17 cellular contexts compared by ENCODE assay signal in genomic region chr2:25598911-25599310, GRCh38.
"Had no signal": no experiment of that assay in that cellular context is flagged by ENCODE, and none has a peak within 500 bp of the region (broad histone marks: within the 10 kb centered on the region; RNA-seq: fewer than 3 reads in every experiment).

No MANE protein-coding gene starts in this region.

- H3K27ac Mint-ChIP-seq: activated CD4-positive, alpha-beta T cell treated with anti-CD3 and anti-CD28 coated beads, Interleukin-2, amount 10 ng/mL, durations not matched to agents 7 days and 5 days; activated naive CD4-positive, alpha-beta T cell treated with anti-CD3 and anti-CD28 coated beads for 36 hours; activated naive CD8-positive, alpha-beta T cell treated with anti-CD3 and anti-CD28 coated beads, Interleukin-2, amount 50 U/mL, for 24 hours; T-helper 2 cell treated with Interferon-gamma antibody and Interleukin-4, amounts not matched to agents 5 μg/mL and 100 μg/mL, for 36 hours had no signal

- H3K4me3 ChIP-seq: cardiac muscle cell, coronary artery, heart left ventricle, lower lobe of right lung, pancreas, suprapubic skin had no signal

- H3K9me3 Mint-ChIP-seq: activated CD4-positive, alpha-beta T cell treated with anti-CD3 and anti-CD28 coated beads, Interleukin-2, amount 10 ng/mL, durations not matched to agents 7 days and 5 days; activated naive CD4-positive, alpha-beta T cell treated with anti-CD3 and anti-CD28 coated beads for 36 hours; activated naive CD8-positive, alpha-beta T cell treated with anti-CD3 and anti-CD28 coated beads, Interleukin-2, amount 50 U/mL, for 24 hours; activated T-helper 17 cell treated with anti-CD3 and anti-CD28 coated beads, Interleukin-2, amount 50 U/mL, for 72 hours; T-helper 2 cell treated with Interferon-gamma antibody and Interleukin-4, amounts not matched to agents 5 μg/mL and 100 μg/mL, for 36 hours had no signal

- ATAC-seq: activated naive CD8-positive, alpha-beta T cell treated with anti-CD3 and anti-CD28 coated beads, Interleukin-2, amount 50 U/mL, for 24 hours; activated T-helper 17 cell treated with anti-CD3 and anti-CD28 coated beads, Interleukin-2, amount 50 U/mL, for 72 hours; foreskin keratinocyte; left colon; lower lobe of right lung; pancreas had no signal

- DNase-seq: activated CD4-positive, alpha-beta T cell treated with anti-CD3 and anti-CD28 coated beads, Interleukin-2, amount 10 ng/mL, durations not matched to agents 7 days and 5 days; activated naive CD4-positive, alpha-beta T cell treated with anti-CD3 and anti-CD28 coated beads for 36 hours; activated naive CD8-positive, alpha-beta T cell treated with anti-CD3 and anti-CD28 coated beads, Interleukin-2, amount 50 U/mL, for 24 hours; effector CD8-positive, alpha-beta T cell; foreskin keratinocyte; heart left ventricle; left colon; lower lobe of right lung; naive B cell; pancreas; stimulated activated CD4-positive, alpha-beta T cell treated with anti-CD3 and anti-CD28 coated beads, Interleukin-2, amount 100 ng/mL, for 48 hours; stimulated activated naive CD4-positive, alpha-beta T cell had no signal

- H3K27me3 Mint-ChIP-seq: activated CD4-positive, alpha-beta T cell treated with anti-CD3 and anti-CD28 coated beads, Interleukin-2, amount 10 ng/mL, durations not matched to agents 7 days and 5 days; activated naive CD8-positive, alpha-beta T cell treated with anti-CD3 and anti-CD28 coated beads, Interleukin-2, amount 50 U/mL, for 24 hours; activated T-helper 17 cell treated with anti-CD3 and anti-CD28 coated beads, Interleukin-2, amount 50 U/mL, for 72 hours; naive B cell had no signal

- H3K4me3 Mint-ChIP-seq: activated CD4-positive, alpha-beta T cell treated with anti-CD3 and anti-CD28 coated beads, Interleukin-2, amount 10 ng/mL, durations not matched to agents 7 days and 5 days; activated naive CD4-positive, alpha-beta T cell treated with anti-CD3 and anti-CD28 coated beads for 36 hours; activated naive CD8-positive, alpha-beta T cell treated with anti-CD3 and anti-CD28 coated beads, Interleukin-2, amount 50 U/mL, for 24 hours; activated T-helper 17 cell treated with anti-CD3 and anti-CD28 coated beads, Interleukin-2, amount 50 U/mL, for 72 hours; naive B cell; T-helper 2 cell treated with Interferon-gamma antibody and Interleukin-4, amounts not matched to agents 5 μg/mL and 100 μg/mL, for 36 hours had no signal
